8 cellular contexts compared by ENCODE assay signal in the genomic region with DNA sequence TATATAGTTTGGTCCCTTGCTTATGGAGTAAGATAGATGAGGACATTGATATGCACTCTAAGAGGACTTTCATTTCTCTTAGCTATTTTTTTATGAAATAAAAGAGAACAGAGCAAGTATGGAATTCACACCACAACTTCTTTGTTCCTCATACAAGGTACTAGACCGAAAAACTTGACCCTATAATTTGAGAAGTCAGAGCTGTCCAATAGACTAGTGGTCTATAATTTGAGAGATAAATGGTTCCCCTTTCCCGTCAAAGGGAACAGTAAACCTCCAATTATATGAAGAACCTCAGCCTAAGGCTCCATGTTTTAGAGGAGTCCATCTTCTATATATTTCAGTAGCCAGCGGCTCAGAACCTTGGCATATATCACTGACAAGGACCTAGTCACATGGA.
"Had no signal": no experiment of that assay in that cellular context is flagged by ENCODE, and none has a peak within 500 bp of the region (broad histone marks: within the 10 kb centered on the region; RNA-seq: fewer than 3 reads in every experiment).

No MANE protein-coding gene starts in this region.

- H3K4me3 Mint-ChIP-seq: naive thymus-derived CD4-positive, alpha-beta T cell had no signal

- DNase-seq: activated effector memory CD4-positive, alpha-beta T cell treated with Interleukin-2 at 50 U/mL for 16 hours; activated T-cell treated with anti-CD3 and anti-CD28 coated beads for 4 hours; glutamatergic neuron; lower lobe of right lung; naive thymus-derived CD4-positive, alpha-beta T cell; posterior cingulate gyrus; substantia nigra; transverse colon had no signal

- H3K27ac Mint-ChIP-seq: naive thymus-derived CD4-positive, alpha-beta T cell had no signal

- ATAC-seq: lower lobe of right lung; naive thymus-derived CD4-positive, alpha-beta T cell had no signal

- H3K27me3 Mint-ChIP-seq: naive thymus-derived CD4-positive, alpha-beta T cell had no signal
